ENCODE assay signal across 33 cellular contexts in the genomic region with DNA sequence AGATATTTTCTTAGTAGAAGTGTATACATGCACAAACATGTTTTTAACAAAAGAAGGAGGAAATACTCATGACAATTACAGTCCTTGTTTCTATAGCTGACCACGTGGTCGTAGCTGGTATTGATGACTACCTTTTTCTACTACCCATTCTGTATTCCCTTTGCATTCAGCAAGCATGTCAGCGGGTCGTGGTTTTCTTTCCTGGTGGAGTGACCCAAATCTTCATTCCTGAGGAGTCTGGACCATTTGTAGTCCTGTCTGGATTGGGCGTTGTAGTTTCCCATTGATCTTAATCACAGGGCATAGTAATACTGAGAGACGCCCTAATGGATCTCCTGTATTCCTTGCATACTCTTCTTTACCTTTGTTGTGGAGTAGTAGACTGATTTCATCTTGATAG.
"Had no signal": no experiment of that assay in that cellular context is flagged by ENCODE, and none has a peak within 500 bp of the region (broad histone marks: within the 10 kb centered on the region; RNA-seq: fewer than 3 reads in every experiment).

No MANE protein-coding gene starts in this region.

- H3K4me1 ChIP-seq: breast epithelium had no signal

- H3K4me3 Mint-ChIP-seq: activated B cell treated with CpG ODN at 0.5 μM for 24 hours; activated CD8-positive, alpha-beta T cell treated with anti-CD3 and anti-CD28 coated beads for 36 hours; activated naive CD8-positive, alpha-beta T cell; activated T-cell treated with anti-CD3 and anti-CD28 coated beads, Interleukin-2, amount 50 U/mL, for 4 hours; activated T-helper 17 cell treated with anti-CD3 and anti-CD28 coated beads, Interleukin-2, amount 50 U/mL, for 72 hours; brain; central memory CD8-positive, alpha-beta T cell; dendritic cell treated with granulocyte-macrophage colony-stimulating factor and Interleukin-4, amounts not matched to agents 40 ng/mL and 50 ng/mL, for 4 days; endodermal cell; T-helper 17 cell; T-helper 2 cell treated with Interferon-gamma antibody and Interleukin-4, amounts not matched to agents 5 μg/mL and 100 μg/mL, for 36 hours had no signal

- H3K27ac ChIP-seq: breast epithelium, coronary artery, dorsolateral prefrontal cortex, esophagus squamous epithelium, WERI-Rb-1 had no signal

- H3K27me3 Mint-ChIP-seq: activated B cell treated with CpG ODN at 0.5 μM for 24 hours; activated CD8-positive, alpha-beta T cell treated with anti-CD3 and anti-CD28 coated beads for 36 hours; activated naive CD8-positive, alpha-beta T cell; activated T-helper 17 cell treated with anti-CD3 and anti-CD28 coated beads, Interleukin-2, amount 50 U/mL, for 72 hours; central memory CD8-positive, alpha-beta T cell; dendritic cell treated with granulocyte-macrophage colony-stimulating factor and Interleukin-4, amounts not matched to agents 40 ng/mL and 50 ng/mL, for 4 days; T-helper 17 cell had no signal

- ATAC-seq: activated CD4-positive, CD25-positive, alpha-beta regulatory T cell treated with anti-CD3 and anti-CD28 coated beads, Interleukin-2, amount 50 U/mL, for 24 hours; activated CD8-positive, alpha-beta T cell treated with anti-CD3 and anti-CD28 coated beads for 36 hours; activated T-cell treated with anti-CD3 and anti-CD28 coated beads, Interleukin-2, amount 50 U/mL, for 4 hours; activated T-helper 17 cell treated with anti-CD3 and anti-CD28 coated beads, Interleukin-2, amount 50 U/mL, for 72 hours; T-helper 17 cell had no signal

- H3K27ac Mint-ChIP-seq: activated B cell treated with CpG ODN at 0.5 μM for 24 hours; activated CD8-positive, alpha-beta T cell treated with anti-CD3 and anti-CD28 coated beads for 36 hours; activated naive CD8-positive, alpha-beta T cell; activated T-helper 17 cell treated with anti-CD3 and anti-CD28 coated beads, Interleukin-2, amount 50 U/mL, for 72 hours; brain; dendritic cell treated with granulocyte-macrophage colony-stimulating factor and Interleukin-4, amounts not matched to agents 40 ng/mL and 50 ng/mL, for 4 days; endodermal cell; T-helper 17 cell; T-helper 2 cell treated with Interferon-gamma antibody and Interleukin-4, amounts not matched to agents 5 μg/mL and 100 μg/mL, for 36 hours had no signal

- DNase-seq: activated B cell treated with CpG ODN at 0.5 μM for 24 hours; activated CD4-positive, alpha-beta T cell treated with anti-CD3 and anti-CD28 coated beads for 48 hours; activated CD4-positive, alpha-beta T cell treated with anti-CD3 and anti-CD28 coated beads, Interleukin-2, amount 50 U/mL, for 1 hour; activated CD4-positive, alpha-beta T cell treated with anti-CD3 and anti-CD28 coated beads, Interleukin-2, amount 50 U/mL, for 48 hours; activated CD8-positive, alpha-beta memory T cell treated with anti-CD3 and anti-CD28 coated beads for 24 hours; activated CD8-positive, alpha-beta T cell treated with anti-CD3 and anti-CD28 coated beads for 36 hours; activated effector memory CD4-positive, alpha-beta T cell treated with Interleukin-2 at 50 U/mL for 16 hours; activated gamma-delta T cell treated with Interleukin-2 at 50 U/mL for 16 hours; activated naive CD4-positive, alpha-beta T cell treated with anti-CD3 and anti-CD28 coated beads, Interleukin-2, amount 50 U/mL, for 16 hours; activated naive CD4-positive, alpha-beta T cell treated with Interleukin-2 at 50 U/mL for 16 hours; activated T-cell treated with anti-CD3 and anti-CD28 coated beads, Interleukin-2, amount 50 U/mL, for 4 hours; amniotic stem cell; anterior cingulate cortex; dorsolateral prefrontal cortex; effector memory CD4-positive, alpha-beta T cell; endodermal cell; esophagus squamous epithelium; head of caudate nucleus; SW 1271; T-helper 1 cell; T-helper 17 cell; T1000; WERI-Rb-1 had no signal

- H3K4me3 ChIP-seq: breast epithelium, coronary artery, dorsolateral prefrontal cortex, esophagus squamous epithelium had no signal

- H3K27me3 ChIP-seq: breast epithelium, dorsolateral prefrontal cortex, esophagus squamous epithelium had no signal

- H3K9me3 Mint-ChIP-seq: activated B cell treated with CpG ODN at 0.5 μM for 24 hours; activated T-helper 17 cell treated with anti-CD3 and anti-CD28 coated beads, Interleukin-2, amount 50 U/mL, for 72 hours; central memory CD8-positive, alpha-beta T cell had no signal

- FAIRE-seq: frontal cortex had no signal

- H3K36me3 ChIP-seq: breast epithelium, WERI-Rb-1 had no signal
